Comparison of ENCODE assay signal across 2 cellular contexts in the genomic region with DNA sequence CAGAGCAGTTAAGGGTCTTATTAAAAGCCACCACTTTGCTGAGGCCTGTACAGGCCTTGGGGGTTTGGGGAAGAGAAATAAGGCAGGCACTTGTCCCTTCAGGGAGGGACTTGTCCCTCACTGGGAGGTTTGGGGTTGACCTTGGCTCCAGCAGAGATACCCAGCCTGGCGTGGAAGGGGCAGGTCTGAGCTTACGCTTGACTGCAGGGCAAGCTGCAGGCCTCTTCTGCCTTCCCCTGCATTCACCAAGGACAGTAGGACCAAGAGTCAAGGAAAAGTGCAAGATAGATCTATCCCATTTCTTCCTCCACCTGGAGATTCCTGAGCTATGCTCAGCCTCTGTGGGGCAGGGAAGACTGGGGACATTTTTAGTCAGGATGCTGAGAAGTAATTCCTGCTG.
TF ChIP-seq lines count a peak whose summit lies in the region.

No MANE protein-coding gene starts in this region.

TF ChIP-seq in A549, 52 proteins besides CTCF, POLR2A, EP300 and RAD21:
- TF ChIP-seq, protein P1, sequence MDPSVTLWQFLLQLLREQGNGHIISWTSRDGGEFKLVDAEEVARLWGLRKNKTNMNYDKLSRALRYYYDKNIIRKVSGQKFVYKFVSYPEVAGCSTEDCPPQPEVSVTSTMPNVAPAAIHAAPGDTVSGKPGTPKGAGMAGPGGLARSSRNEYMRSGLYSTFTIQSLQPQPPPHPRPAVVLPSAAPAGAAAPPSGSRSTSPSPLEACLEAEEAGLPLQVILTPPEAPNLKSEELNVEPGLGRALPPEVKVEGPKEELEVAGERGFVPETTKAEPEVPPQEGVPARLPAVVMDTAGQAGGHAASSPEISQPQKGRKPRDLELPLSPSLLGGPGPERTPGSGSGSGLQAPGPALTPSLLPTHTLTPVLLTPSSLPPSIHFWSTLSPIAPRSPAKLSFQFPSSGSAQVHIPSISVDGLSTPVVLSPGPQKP (IDR thresholded peaks at IDR 0.05; ENCODE audit: low read depth, low read length): no peak
- TF ChIP-seq EHMT2 (IDR thresholded peaks at IDR 0.05; ENCODE audit: low read depth) (no peak), KDM1A (IDR thresholded peaks at IDR 0.05; ENCODE audit: low read depth) (no peak), GATA3 (IDR thresholded peaks at IDR 0.05; ENCODE audit: borderline replicate concordance) (no peak), MAZ (IDR thresholded peaks at IDR 0.05; ENCODE audit: borderline replicate concordance, low read depth, low read length) (no peak), ZC3H11A (IDR thresholded peaks at IDR 0.05) (no peak), JUNB (IDR thresholded peaks at IDR 0.05) (no peak), ZSCAN20 (CRISPR knock-in tag; IDR thresholded peaks at IDR 0.05) (no peak), ZFP36 (IDR thresholded peaks at IDR 0.05; ENCODE audit: borderline replicate concordance, partially characterized antibody) (no peak), USF2 (IDR thresholded peaks at IDR 0.05) (no peak), RARB (CRISPR knock-in tag; IDR thresholded peaks at IDR 0.05) (no peak), BCL3 (IDR thresholded peaks at IDR 0.05) (no peak), FOXS1 (CRISPR knock-in tag; IDR thresholded peaks at IDR 0.05) (no peak), CBX8 (IDR thresholded peaks at IDR 0.05) (no peak), RCOR1 (IDR thresholded peaks at IDR 0.05; ENCODE audit: low read depth, low read length) (no peak), ATOH8 (CRISPR knock-in tag; IDR thresholded peaks at IDR 0.05; ENCODE audit: low read depth) (no peak), HOXB13 (CRISPR knock-in tag; IDR thresholded peaks at IDR 0.05; ENCODE audit: low read depth) (no peak), MYC (IDR thresholded peaks at IDR 0.05; ENCODE audit: borderline replicate concordance, low read length) (no peak), PHF8 (IDR thresholded peaks at IDR 0.05; ENCODE audit: borderline replicate concordance, low read depth) (no peak)

TF ChIP-seq in H1, 55 proteins besides CTCF, POLR2A, EP300 and RAD21 (continued from another document):
- TF ChIP-seq MAX (IDR thresholded peaks at IDR 0.05) (no peak), TEAD4 (IDR thresholded peaks at IDR 0.05; ENCODE audit: low read depth, low read length) (no peak), CHD2 (IDR thresholded peaks at IDR 0.05; ENCODE audit: low read length) (no peak)
- TF ChIP-seq, protein P2, sequence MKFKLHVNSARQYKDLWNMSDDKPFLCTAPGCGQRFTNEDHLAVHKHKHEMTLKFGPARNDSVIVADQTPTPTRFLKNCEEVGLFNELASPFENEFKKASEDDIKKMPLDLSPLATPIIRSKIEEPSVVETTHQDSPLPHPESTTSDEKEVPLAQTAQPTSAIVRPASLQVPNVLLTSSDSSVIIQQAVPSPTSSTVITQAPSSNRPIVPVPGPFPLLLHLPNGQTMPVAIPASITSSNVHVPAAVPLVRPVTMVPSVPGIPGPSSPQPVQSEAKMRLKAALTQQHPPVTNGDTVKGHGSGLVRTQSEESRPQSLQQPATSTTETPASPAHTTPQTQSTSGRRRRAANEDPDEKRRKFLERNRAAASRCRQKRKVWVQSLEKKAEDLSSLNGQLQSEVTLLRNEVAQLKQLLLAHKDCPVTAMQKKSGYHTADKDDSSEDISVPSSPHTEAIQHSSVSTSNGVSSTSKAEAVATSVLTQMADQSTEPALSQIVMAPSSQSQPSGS (IDR thresholded peaks at IDR 0.05; ENCODE audit: low read length): no peak
